ENCODE assay signal across 26 cellular contexts in genomic region chr1:116889417-116889816, GRCh38. TPM values are rescaled to one million over a fixed set of nuclear protein-coding genes. Genes with fewer than 3 reads are reported as not detected.
DNase-seq lines count a peak whose midpoint lies in the region; ATAC-seq, FAIRE-seq and TF ChIP-seq lines count a peak whose summit lies in the region.
"Had no signal": no experiment of that assay in that cellular context is flagged by ENCODE, and none has a peak within 500 bp of the region (broad histone marks: within the 10 kb centered on the region; RNA-seq: fewer than 3 reads in every experiment).

No MANE protein-coding gene starts in this region.

- POLR2A ChIA-PET in H1 (lab: Charles Lee; ENCODE audit: partially characterized antibody) = interaction anchor here (0.6 to 0.9 kb wide), 2 partner anchors 63 to 239 kb away, joined by 3 read pairs; no protein-coding TSS in a partner anchor

- no peak overlapping the region for H3K27ac ChIP-seq in left ventricle myocardium inferior (replicated peaks)
- no peak overlapping the region for H3K27ac ChIP-seq in H1 (ENCODE audit: low read depth, low read length)
- no peak overlapping the region for H3K27ac ChIP-seq in left lung
- H3K27ac ChIP-seq: BLaER1, GM23248 had no signal

- no peaks in the 10 kb centered on the region for H3K79me1 ChIP-seq in H1 (ENCODE audit: low read depth, low read length)

- H2BK15ac ChIP-seq in H1 (ENCODE audit: low read length) = peak overlapping the region; percentile 40; the same call in 1 of the 2 replicates

- H3K36me3 ChIP-seq in left ventricle myocardium inferior (no peaks in the 10 kb centered on the region), H1 (ENCODE audit: control insufficient read depth in 2 of 4, insufficient read depth in 4 of 4, low read length in 3 of 4) (no peaks in the 10 kb centered on the region), left lung (no peaks in the 10 kb centered on the region)
- H3K36me3 ChIP-seq: BLaER1, HAP-1 had no signal

- peak; percentile 31 for DNase-seq in left cardiac atrium
- DNase-seq in left ventricle myocardium inferior = no peak
- DNase-seq in H1 (ENCODE audit: low read depth in 1 of 2, low spot score in 2 of 2) = no peak
- no peak for DNase-seq in left lung
- DNase-seq in activated naive CD4-positive, alpha-beta T cell (lab: John Stamatoyannopoulos, UW) = no peak
- DNase-seq in stimulated activated CD4-positive, alpha-beta T cell treated with anti-CD3 and anti-CD28 coated beads, Interleukin-15, amount 100 ng/mL, for 24 hours = no peak
- DNase-seq: CD4-positive, alpha-beta T cell; COR-L47; DMS53; GM23248; HFFc6; KBM-7; NCI-H1092; NCI-H1417 treated with DMSO at 0.1 percent for 48 hours; NCI-H1694 treated with DMSO at 0.1 percent for 48 hours; NCI-H2081 treated with DMSO at 0.1 percent for 48 hours; NCI-H2171 treated with DMSO at 0.1 percent for 48 hours; NCI-H524 treated with DMSO at 0.1 percent for 48 hours; NCI-H82; RPMI8226; SHP77 treated with DMSO at 0.1 percent for 48 hours had no signal

- CTCF ChIA-PET in H1 (lab: Charles Lee; ENCODE audit: partially characterized antibody) = interaction anchor here (0.9 to 2.2 kb wide), 6 partner anchors 10 to 165 kb away, joined by 3 to 7 read pairs (median 4); no protein-coding TSS in a partner anchor

- H3K9me3 ChIP-seq in left ventricle myocardium inferior (replicated peaks) = no peaks in the 10 kb centered on the region
- H3K9me3 ChIP-seq in H1 (ENCODE audit: insufficient read depth in 2 of 2, low read depth in 1 of 2, low read length in 1 of 2) = no peaks in the 10 kb centered on the region
- H3K9me3 ChIP-seq in left lung = no peaks in the 10 kb centered on the region
- H3K9me3 ChIP-seq: BLaER1, HAP-1 had no signal

- no peak overlapping the region for H3K4ac ChIP-seq in H1 (replicated peaks; ENCODE audit: insufficient read length, low read depth, low read length)

- intact Hi-C loops in left cardiac atrium (cut with DNase I) = no loop called here
- intact Hi-C loops in left ventricle myocardium inferior (cut with micrococcal nuclease) = no loop called here
- intact Hi-C loops in left lung (cut with DNase I) = no loop called here

- H3K4me2 ChIP-seq in H1 (ENCODE audit: insufficient read depth in 1 of 2, low read depth in 2 of 2, low read length in 2 of 2) = no peak overlapping the region
- H3K4me2 ChIP-seq: BLaER1 had no signal

- FAIRE-seq in H1 (lab: Jason Lieb, UNC) = no peak
- FAIRE-seq: A204.1, HTR-8/SVneo had no signal

- TF ChIP-seq POLR2A in H1 (IDR thresholded peaks at IDR 0.05; ENCODE audit: control extremely low read depth in 1 of 2, low read depth in 2 of 2, low read length in 2 of 2) = no peak

- H3K79me2 ChIP-seq in H1 (ENCODE audit: control insufficient read depth in 1 of 2, insufficient read depth in 2 of 2, low read length in 2 of 2) = no peaks in the 10 kb centered on the region

- H3K4me3 ChIP-seq in left ventricle myocardium inferior = no peak overlapping the region
- no peak overlapping the region for H3K4me3 ChIP-seq in H1 (ENCODE audit: extremely low read depth in 1 of 4, insufficient read depth in 2 of 4, low read depth in 3 of 4, low read length in 4 of 4)
- H3K4me3 ChIP-seq in left lung = no peak overlapping the region
- H3K4me3 ChIP-seq: BLaER1, GM23248, HAP-1 had no signal

- no peak for TF ChIP-seq RAD21 in H1 (IDR thresholded peaks at IDR 0.05 in 1 of 2, conservative IDR thresholded peaks at IDR 0.05 in 1 of 2; ENCODE audit: low read depth in 2 of 2, low read length in 2 of 2)

- no peak overlapping the region for H3K9ac ChIP-seq in H1 (replicated peaks in 1 of 4; ENCODE audit: extremely low read depth in 1 of 4, low read depth in 3 of 4, low read length in 3 of 4)
- H3K9ac ChIP-seq: BLaER1, GM23248 had no signal

- no peaks in the 10 kb centered on the region for H4K20me1 ChIP-seq in H1 (replicated peaks in 1 of 2; ENCODE audit: control insufficient read depth in 1 of 2, insufficient read depth in 2 of 2, low read length in 2 of 2)
- H4K20me1 ChIP-seq: BLaER1 had no signal

- no peak overlapping the region for H2BK20ac ChIP-seq in H1 (ENCODE audit: low read length)

- no peak overlapping the region for H2AK5ac ChIP-seq in H1 (ENCODE audit: low read depth, low read length)

- no peak overlapping the region for H3K56ac ChIP-seq in H1 (replicated peaks; ENCODE audit: insufficient read length, low read depth, low read length)

- no peak overlapping the region for H2BK5ac ChIP-seq in H1 (ENCODE audit: low read depth, low read length)

- ATAC-seq in left cardiac atrium = peak in 1 of 2 donors; percentile 49
- ATAC-seq in left lung = peak; percentile 50
- no peak for ATAC-seq in activated CD4-positive, CD25-positive, alpha-beta regulatory T cell treated with anti-CD3 and anti-CD28 coated beads, Interleukin-2, amount 50 U/mL, for 24 hours

- H4K91ac ChIP-seq in H1 (replicated peaks; ENCODE audit: insufficient read length, low read length) = no peak overlapping the region

- no peak overlapping the region for H3K23ac ChIP-seq in H1 (ENCODE audit: insufficient read length)

- H3K4me1 ChIP-seq in left ventricle myocardium inferior = no peaks in the 10 kb centered on the region
- H3K4me1 ChIP-seq in H1 (replicated peaks in 1 of 4; ENCODE audit: control insufficient read depth in 3 of 4, insufficient read depth in 4 of 4, low read length in 3 of 4) = no peaks in the 10 kb centered on the region; a peak in 1 of 7 replicates
- no peaks in the 10 kb centered on the region for H3K4me1 ChIP-seq in left lung

- TF ChIP-seq EP300 in H1 (IDR thresholded peaks at IDR 0.05; ENCODE audit: borderline replicate concordance in 1 of 2, low read depth in 2 of 2, low read length in 2 of 2) = no peak

- H4K5ac ChIP-seq in H1 (ENCODE audit: insufficient read length, low read depth, low read length) = no peak overlapping the region

- H3K27me3 ChIP-seq in left ventricle myocardium inferior (ENCODE audit: low read depth) (peaks cover 4% of the 10 kb centered on the region), H1 (replicated peaks in 1 of 4; ENCODE audit: control insufficient read depth in 3 of 4, extremely low read depth in 1 of 4, insufficient read depth in 3 of 4, low read length in 3 of 4) (no peaks in the 10 kb centered on the region), left lung (peaks cover 0 to 9% of the 10 kb centered on the region in 2 donors)
- H3K27me3 ChIP-seq: BLaER1 had no signal

- no peaks in the 10 kb centered on the region for H3K23me2 ChIP-seq in H1 (ENCODE audit: low read depth, low read length)

- no peak overlapping the region for H3K18ac ChIP-seq in H1 (ENCODE audit: extremely low read depth, low read length)

- no peak overlapping the region for H2BK120ac ChIP-seq in H1 (replicated peaks; ENCODE audit: low read depth, low read length)

- no peak overlapping the region for H4K8ac ChIP-seq in H1 (ENCODE audit: extremely low read depth, insufficient read depth, low read length)

- TF ChIP-seq CTCF in left ventricle myocardium inferior (IDR thresholded peaks at IDR 0.05; ENCODE audit: borderline replicate concordance) = no peak
- TF ChIP-seq CTCF in H1 (IDR thresholded peaks at IDR 0.05; ENCODE audit: control extremely low read depth in 1 of 3, insufficient read depth in 1 of 3, low read depth in 1 of 3, low read length in 3 of 3) = no peak
- no peak for TF ChIP-seq CTCF in left lung (IDR thresholded peaks at IDR 0.05)

- H2BK12ac ChIP-seq in H1 (ENCODE audit: low read depth, low read length) = no peak overlapping the region

- 0 out of 2 replicates have a peak overlapping the region, but pooled peaks have one; percentile 13 for H2AFZ ChIP-seq in H1 (ENCODE audit: low read length)
- H2AFZ ChIP-seq: GM23248 had no signal

- WGBS in H1 (ENCODE audit: extremely low coverage in 1 of 2, insufficient coverage in 1 of 2, insufficient read length in 1 of 2, insufficient replicate concordance in 2 of 2, low coverage in 1 of 2, low lambda C conversion rate in 2 of 2, missing lambda C conversion rate in 1 of 2), 2 experiments = 85% methylated on average over 5 of the region's 5 CpGs; no CpG with 5 or more reads in 1 of the 2 experiments

- H3K14ac ChIP-seq in H1 (ENCODE audit: insufficient read length) = no peak overlapping the region

TF ChIP-seq in H1, 55 proteins besides CTCF, POLR2A, EP300 and RAD21 (continues in another document):
- no peak for TF ChIP-seq SAP30 (IDR thresholded peaks at IDR 0.05; ENCODE audit: insufficient read depth, insufficient replicate concordance, low read length)
- no peak for TF ChIP-seq RBBP5 (IDR thresholded peaks at IDR 0.05; ENCODE audit: borderline replicate concordance, low read depth, low read length)
- no peak for TF ChIP-seq GABPA (IDR thresholded peaks at IDR 0.05; ENCODE audit: borderline replicate concordance, insufficient read depth, low read length)

RNA-seq across cellular contexts. Expression of gene PTGFRN, which starts 20.3 kb away (rescaled TPM):
- total RNA-seq in left cardiac atrium = 100 to 1,000 TPM; 159 to 179 TPM
- 111 TPM for total RNA-seq in left ventricle myocardium inferior
- 32.6 TPM in 2 replicates for total RNA-seq in H1 (2021; fragmentation: NEBNext Ultra II Directional; extraction: Animal tissue kit (Norgen Biotek cat#: 25700))
- polyA plus RNA-seq in H1 (2011; rRNA removed) = 11.9 and 13.0 TPM in 2 replicates
- 13.0 TPM for polyA plus RNA-seq in H1 (2011; cell fraction: cytosol; rRNA removed)
- 14.0 TPM for polyA plus RNA-seq in H1 (2011; cell fraction: nucleus; rRNA removed)
- 18.0 to 23.3 TPM (median 18.6 TPM) in 4 replicates for polyA plus RNA-seq in H1 (2012, experiment 1 of 2)
- 7.5 TPM for polyA plus RNA-seq in H1 (2012, experiment 2 of 2)
- 53.5 TPM for polyA plus RNA-seq in H1 (2013, experiment 1 of 2)
- polyA plus RNA-seq in H1 (2013, experiment 2 of 2) = 52.9 TPM
- polyA minus RNA-seq in H1 (2011; rRNA and poly(A)+ RNA removed) = 37.7 and 40.5 TPM in 2 replicates
- polyA minus RNA-seq in H1 (2011; cell fraction: cytosol; rRNA and poly(A)+ RNA removed) = 18.0 TPM
- polyA minus RNA-seq in H1 (2011; cell fraction: nucleus; rRNA and poly(A)+ RNA removed) = 27.7 TPM
- 10 to 100 TPM; 39.9 to 77.5 TPM for total RNA-seq in left lung
